ENCODE assay signal across 20 cellular contexts in the genomic region with DNA sequence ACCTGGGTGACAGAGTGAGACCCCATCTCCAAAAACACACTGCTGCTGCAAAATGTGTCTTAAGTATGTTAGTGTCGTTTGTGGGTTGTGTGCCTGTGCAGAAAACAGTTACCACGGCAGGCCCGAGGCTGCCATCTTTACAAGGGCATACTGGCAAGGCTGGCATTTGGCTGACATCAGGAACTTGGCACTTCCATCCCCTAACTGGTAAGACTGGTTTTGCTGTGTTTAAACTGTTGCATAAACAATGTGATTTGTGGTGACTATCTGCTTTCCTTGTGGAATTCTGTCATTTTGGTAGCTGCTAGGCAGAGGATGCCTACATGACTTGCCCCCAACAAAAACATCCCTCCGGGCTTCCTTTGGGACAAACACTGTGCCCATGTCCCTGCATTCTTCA. TPM values are rescaled to one million over a fixed set of nuclear protein-coding genes. Genes with fewer than 3 reads are reported as not detected.
A peak's percentile ranks its signal among the peaks of the same experiment; 100 is the strongest.
DNase-seq lines count a peak whose midpoint lies in the region; ATAC-seq and TF ChIP-seq lines count a peak whose summit lies in the region.
"Had no signal": no experiment of that assay in that cellular context is flagged by ENCODE, and none has a peak within 500 bp of the region (broad histone marks: within the 10 kb centered on the region; RNA-seq: fewer than 3 reads in every experiment).

No MANE protein-coding gene starts in this region.

- H3K9me2 ChIP-seq in PC-3 (replicated peaks; ENCODE audit: low read length): no peaks in the 10 kb centered on the region

- BruUV-seq in PC-3 (replicated peaks; lab: Mats Ljungman, UMichigan): no TSS peak

- TF ChIP-seq CTCF in PC-3 (conservative IDR thresholded peaks at IDR 0.05; ENCODE audit: low read depth, low read length): no peak
- no peak for TF ChIP-seq CTCF in foreskin keratinocyte (conservative IDR thresholded peaks at IDR 0.05)
- no peak for TF ChIP-seq CTCF in upper lobe of left lung (IDR thresholded peaks at IDR 0.05)

- POLR2A ChIA-PET in PC-3 (lab: Charles Lee; ENCODE audit: unreplicated experiment): no interaction called here

- DNase-seq in NCI-H510A (lab: John Stamatoyannopoulos, UW): peak; percentile 2
- DNase-seq in NCI-H510A treated with DMSO at 0.1 percent for 48 hours (lab: John Stamatoyannopoulos, UW): no peak
- DNase-seq in PC-3: peak; percentile 82
- peak in 1 of 2 donors; percentile 62 for DNase-seq in foreskin keratinocyte
- peak in 1 of 2 donors; percentile 58 for DNase-seq in upper lobe of left lung
- no peak for DNase-seq in NCI-H774 (lab: John Stamatoyannopoulos, UW)
- DNase-seq: activated CD4-positive, alpha-beta T cell treated with anti-CD3 and anti-CD28 coated beads, Interleukin-2, amount 10 ng/mL, durations not matched to agents 7 days and 5 days; activated gamma-delta T cell treated with Interleukin-2 at 50 U/mL for 16 hours; adrenal gland; DMS 273 treated with DMSO at 0.1 percent for 48 hours; dorsolateral prefrontal cortex; NCI-H226; small intestine; stimulated activated CD4-positive, alpha-beta T cell treated with anti-CD3 and anti-CD28 coated beads, Interleukin-2, amount 100 ng/mL, for 48 hours had no signal

- H2AFZ ChIP-seq in PC-3 (ENCODE audit: low read length): no peak overlapping the region
- H2AFZ ChIP-seq: neural progenitor cell had no signal

- TF ChIP-seq POLR2A in upper lobe of left lung (IDR thresholded peaks at IDR 0.05): no peak

- no peak for TF ChIP-seq EP300 in upper lobe of left lung (IDR thresholded peaks at IDR 0.05)

- CTCF ChIA-PET in PC-3 (lab: Charles Lee): no interaction called here

- H3K9ac ChIP-seq in PC-3 (ENCODE audit: low read length): no peak overlapping the region
- H3K9ac ChIP-seq: neural progenitor cell had no signal

- H3K4me3 ChIP-seq in PC-3 (ENCODE audit: low read length) (0 out of 2 replicates have a peak overlapping the region, but pooled peaks have one; percentile 23), upper lobe of left lung (no peak overlapping the region)
- H3K4me3 ChIP-seq: adrenal gland, cardiac muscle cell, dorsolateral prefrontal cortex, neural progenitor cell had no signal

- H3K4me2 ChIP-seq in PC-3 (ENCODE audit: low read length): peak overlapping the region; percentile 57
- H3K4me2 ChIP-seq: neural progenitor cell had no signal

- H3K79me2 ChIP-seq in PC-3 (ENCODE audit: low read length): no peaks in the 10 kb centered on the region

- ATAC-seq in PC-3: peak; percentile 51; the same call in 1 of the 2 replicates
- peak; percentile 68 for ATAC-seq in foreskin keratinocyte
- ATAC-seq in upper lobe of left lung (ENCODE audit: low FRiP score in 2 of 2): peak; percentile 25 to 56
- no peak for ATAC-seq in GM21717 (IDR thresholded peaks at IDR 0.05; ENCODE audit: unreplicated experiment)
- ATAC-seq in HG03039 (IDR thresholded peaks at IDR 0.05; ENCODE audit: unreplicated experiment): no peak
- ATAC-seq: left lobe of liver had no signal

- H3K27ac ChIP-seq in PC-3 (ENCODE audit: low read length) (no peak overlapping the region), foreskin keratinocyte (no peak overlapping the region), upper lobe of left lung (peak overlapping the region in 2 of 4 donors; percentile 55 to 71)
- H3K27ac ChIP-seq: adrenal gland, cardiac muscle cell, neural progenitor cell had no signal

- WGBS in upper lobe of left lung, 2 donors: 81 to 86% methylated on average over 1 to 4 of the region's 4 CpGs

- H3K9me3 ChIP-seq in PC-3 (ENCODE audit: low read length) (no peaks in the 10 kb centered on the region), upper lobe of left lung (no peaks in the 10 kb centered on the region)
- H3K9me3 ChIP-seq: adrenal gland had no signal

- H3K27me3 ChIP-seq in PC-3 (ENCODE audit: low read length) (no peaks in the 10 kb centered on the region), foreskin keratinocyte (no peaks in the 10 kb centered on the region), upper lobe of left lung (no peaks in the 10 kb centered on the region)
- H3K27me3 ChIP-seq: adrenal gland, cardiac muscle cell, dorsolateral prefrontal cortex, neural progenitor cell had no signal

- H4K20me1 ChIP-seq in PC-3 (ENCODE audit: low read length): no peaks in the 10 kb centered on the region

- H3K4me1 ChIP-seq in PC-3 (ENCODE audit: insufficient read depth, low read length): peaks cover 13% of the 10 kb centered on the region
- no peaks in the 10 kb centered on the region for H3K4me1 ChIP-seq in foreskin keratinocyte
- H3K4me1 ChIP-seq in upper lobe of left lung: no peaks in the 10 kb centered on the region
- H3K4me1 ChIP-seq: adrenal gland had no signal

- no peaks in the 10 kb centered on the region for H3F3A ChIP-seq in PC-3 (ENCODE audit: low read length, unreplicated experiment)

- intact Hi-C loops in PC-3 (cut with micrococcal nuclease): no loop called here

- H3K36me3 ChIP-seq in PC-3 (ENCODE audit: low read depth, low read length) (no peaks in the 10 kb centered on the region), upper lobe of left lung (no peaks in the 10 kb centered on the region)
- H3K36me3 ChIP-seq: adrenal gland, cardiac muscle cell, neural progenitor cell had no signal

RNA-seq across cellular contexts. Expression of a gene that starts 12.3 kb away (rescaled TPM):
- total RNA-seq in PC-3 (2014; rRNA removed) (0.40 and 0.44 TPM in 2 replicates), foreskin keratinocyte (0.14 and 0.24 TPM in 2 replicates), upper lobe of left lung (1 to 10 TPM in 4 of 6 donors, under 1 TPM in 2; 0.40 to 4.7 (median 1.3) TPM)
- 0.08 and 0.09 TPM in 2 replicates for polyA plus RNA-seq in foreskin keratinocyte

RNA-seq across cellular contexts. Expression of a gene that starts 13.2 kb away (rescaled TPM):
- 11.2 and 18.7 TPM in 2 replicates for total RNA-seq in PC-3 (2014; rRNA removed)
- 2.3 and 2.5 TPM in 2 replicates for total RNA-seq in foreskin keratinocyte
- 2.1 and 2.2 TPM in 2 replicates for polyA plus RNA-seq in foreskin keratinocyte
- 10 to 100 TPM in 3 of 6 donors, 1 to 10 TPM in 3; 4.4 to 17.4 (median 10.4) TPM for total RNA-seq in upper lobe of left lung
- total RNA-seq: A673 had no signal

RNA-seq across cellular contexts. Expression of a gene that starts 42.3 kb away (rescaled TPM):
- total RNA-seq in PC-3 (2014; rRNA removed) (24.6 and 27.0 TPM in 2 replicates), foreskin keratinocyte (22.5 and 24.9 TPM in 2 replicates), upper lobe of left lung (10 to 100 TPM; 14.1 to 44.0 (median 25.7) TPM)
- 16.2 and 19.7 TPM in 2 replicates for polyA plus RNA-seq in foreskin keratinocyte

Comparison
In these comparisons a context has a peak if more than half of its experiments do, and no peak if none do; other contexts are left out.
1. DNase-seq: peak in NCI-H510A (single experiment) and PC-3 (single experiment); none in NCI-H510A treated with DMSO at 0.1 percent for 48 hours (single experiment) and NCI-H774 (single experiment).
2. ATAC-seq: peak in PC-3 (single experiment), foreskin keratinocyte (single experiment) and upper lobe of left lung (2 of 2); none in GM21717 (single experiment) and HG03039 (single experiment).